9 cellular contexts compared by ENCODE assay signal in genomic region chr12:128810182-128811127, GRCh38. TPM values are rescaled to one million over a fixed set of nuclear protein-coding genes. Genes with fewer than 3 reads are reported as not detected.
DNase-seq lines count a peak whose midpoint lies in the region; ATAC-seq and TF ChIP-seq lines count a peak whose summit lies in the region.
"Had no signal": no experiment of that assay in that cellular context is flagged by ENCODE, and none has a peak within 500 bp of the region (broad histone marks: within the 10 kb centered on the region; RNA-seq: fewer than 3 reads in every experiment).

No MANE protein-coding gene starts in this region.

- H3K27ac ChIP-seq in lung (ENCODE audit: low read depth in 1 of 2, low read length in 1 of 2) = peak overlapping the region; percentile 5 to 84

- TF ChIP-seq CTCF in AG10803 (conservative IDR thresholded peaks at IDR 0.05; ENCODE audit: low read length) (no peak), lung (IDR thresholded peaks at IDR 0.05; ENCODE audit: control extremely low read depth, extremely low read depth) (no peak)

- no peaks in the 10 kb centered on the region for H3K9me3 ChIP-seq in lung (ENCODE audit: control insufficient read depth in 2 of 2, insufficient read depth in 1 of 2, low read length in 1 of 2)
- H3K9me3 ChIP-seq: adrenal gland had no signal

- no peaks in the 10 kb centered on the region for H3K27me3 Mint-ChIP-seq in activated CD8-positive, alpha-beta memory T cell treated with anti-CD3 and anti-CD28 coated beads, Interleukin-2, amount 10 ng/mL, durations not matched to agents 7 days and 5 days

- CTCF ChIA-PET in activated CD8-positive, alpha-beta memory T cell treated with anti-CD3 and anti-CD28 coated beads, Interleukin-2, amount 10 ng/mL, durations not matched to agents 7 days and 5 days (lab: Charles Lee) = interaction anchor here (1.0 to 1.6 kb wide), 2 partner anchors 12 to 14 kb away, joined by 4 to 7 read pairs; partner anchors contain the start of gene SLC15A4

- peak; percentile 80 for ATAC-seq in GM18868 (IDR thresholded peaks at IDR 0.05; ENCODE audit: unreplicated experiment)
- peak; percentile 71 for ATAC-seq in HG03060 (IDR thresholded peaks at IDR 0.05; ENCODE audit: low read depth, unreplicated experiment)
- peak; percentile 92 for ATAC-seq in activated CD8-positive, alpha-beta memory T cell treated with anti-CD3 and anti-CD28 coated beads, Interleukin-2, amount 10 ng/mL, durations not matched to agents 7 days and 5 days
- ATAC-seq in lung (ENCODE audit: insufficient read depth, low FRiP score) = peak; percentile 23

- peaks cover 44% of the 10 kb centered on the region for H3K36me3 Mint-ChIP-seq in activated CD8-positive, alpha-beta memory T cell treated with anti-CD3 and anti-CD28 coated beads, Interleukin-2, amount 10 ng/mL, durations not matched to agents 7 days and 5 days

- H3K27me3 ChIP-seq in lung (ENCODE audit: control insufficient read depth, insufficient read depth) = no peaks in the 10 kb centered on the region
- H3K27me3 ChIP-seq: adrenal gland had no signal

- peaks cover 8 to 16% of the 10 kb centered on the region in 2 donors for H3K36me3 ChIP-seq in lung (ENCODE audit: control insufficient read depth in 2 of 2, insufficient read depth in 2 of 2, low read length in 2 of 2)

- no peaks in the 10 kb centered on the region for H3K9me3 Mint-ChIP-seq in activated CD8-positive, alpha-beta memory T cell treated with anti-CD3 and anti-CD28 coated beads, Interleukin-2, amount 10 ng/mL, durations not matched to agents 7 days and 5 days (ENCODE audit: low read depth)

- peak overlapping the region; percentile 27 for H3K4me3 ChIP-seq in AG10803 (ENCODE audit: low read length)
- no peak overlapping the region for H3K4me3 ChIP-seq in lung
- H3K4me3 ChIP-seq: adrenal gland had no signal

- 67 to 68% methylated on average over 14 of the region's 14 CpGs for WGBS in lung, 2 donors

- H3K4me3 Mint-ChIP-seq in activated CD8-positive, alpha-beta memory T cell treated with anti-CD3 and anti-CD28 coated beads, Interleukin-2, amount 10 ng/mL, durations not matched to agents 7 days and 5 days = peak overlapping the region; percentile 41

- peak; percentile 51 for DNase-seq in AG10803 (ENCODE audit: low read depth)
- DNase-seq in activated CD8-positive, alpha-beta memory T cell treated with anti-CD3 and anti-CD28 coated beads, Interleukin-2, amount 10 ng/mL, durations not matched to agents 7 days and 5 days = peak; percentile 78
- no peak for DNase-seq in lung (ENCODE audit: low spot score)
- no peak for DNase-seq in amniotic stem cell (lab: John Stamatoyannopoulos, UW)
- DNase-seq in GDM1 (lab: John Stamatoyannopoulos, UW) = no peak
- DNase-seq in NCI-H1092 (lab: John Stamatoyannopoulos, UW) = no peak

- peak overlapping the region; percentile 86 for H3K27ac Mint-ChIP-seq in activated CD8-positive, alpha-beta memory T cell treated with anti-CD3 and anti-CD28 coated beads, Interleukin-2, amount 10 ng/mL, durations not matched to agents 7 days and 5 days

- H3K4me1 Mint-ChIP-seq in activated CD8-positive, alpha-beta memory T cell treated with anti-CD3 and anti-CD28 coated beads, Interleukin-2, amount 10 ng/mL, durations not matched to agents 7 days and 5 days = peaks cover 39% of the 10 kb centered on the region

- H3K4me1 ChIP-seq in lung (ENCODE audit: control insufficient read depth in 2 of 2, insufficient read depth in 2 of 2, low read length in 2 of 2) = peaks cover 6 to 7% of the 10 kb centered on the region in 2 donors

RNA-seq across cellular contexts. Expression of gene SLC15A4, which starts 13.3 kb away (rescaled TPM):
- 10 to 100 TPM; 23.0 to 26.0 TPM for total RNA-seq in activated CD8-positive, alpha-beta memory T cell treated with anti-CD3 and anti-CD28 coated beads, Interleukin-2, amount 10 ng/mL, durations not matched to agents 7 days and 5 days
- total RNA-seq in lung = 10 to 100 TPM; 30.1 to 42.4 TPM
- 10 to 100 TPM; 11.7 to 33.7 TPM for polyA plus RNA-seq in lung

RNA-seq across cellular contexts. Expression of gene GLT1D1, which starts 42.8 kb away (rescaled TPM):
- total RNA-seq in activated CD8-positive, alpha-beta memory T cell treated with anti-CD3 and anti-CD28 coated beads, Interleukin-2, amount 10 ng/mL, durations not matched to agents 7 days and 5 days = under 1 TPM; 0.12 to 0.70 TPM
- total RNA-seq in lung = 1 to 10 TPM; 1.5 to 7.0 TPM
- 10 to 100 TPM in 1 of 2 donors, under 1 TPM in 1; 0.39 to 25.4 TPM for polyA plus RNA-seq in lung

Comparison
In these comparisons a context has a peak if more than half of its experiments do, and no peak if none do; other contexts are left out.
1. DNase-seq: peak in AG10803 (single experiment) and activated CD8-positive, alpha-beta memory T cell treated with anti-CD3 and anti-CD28 coated beads, Interleukin-2, amount 10 ng/mL, durations not matched to agents 7 days and 5 days (single experiment); none in lung (single experiment), amniotic stem cell (single experiment), GDM1 (single experiment) and NCI-H1092 (single experiment).
2. ATAC-seq: peak in every context shown above with its lines; median percentile 92 in activated CD8-positive, alpha-beta memory T cell treated with anti-CD3 and anti-CD28 coated beads, Interleukin-2, amount 10 ng/mL, durations not matched to agents 7 days and 5 days; 80 in GM18868; 71 in HG03060; 23 in lung.